Comparison of ENCODE assay signal across 22 cellular contexts in genomic region chr15:93617443-93617842, GRCh38.
DNase-seq lines count a peak whose midpoint lies in the region; ATAC-seq and TF ChIP-seq lines count a peak whose summit lies in the region.
"Had no signal": no experiment of that assay in that cellular context is flagged by ENCODE, and none has a peak within 500 bp of the region (broad histone marks: within the 10 kb centered on the region; RNA-seq: fewer than 3 reads in every experiment).

No MANE protein-coding gene starts in this region.

- H2BK15ac ChIP-seq in H9 (ENCODE audit: low read depth, low read length): no peak overlapping the region

- H4K20me1 ChIP-seq in H9 (ENCODE audit: control insufficient read depth, insufficient read depth, insufficient read length): no peaks in the 10 kb centered on the region

- TF ChIP-seq CTCF in H9 (conservative IDR thresholded peaks at IDR 0.05) (no peak), WTC11 (IDR thresholded peaks at IDR 0.05) (no peak)

- H3K23me2 ChIP-seq in H9 (ENCODE audit: insufficient read length, low read depth, low read length, poor library complexity, severe bottlenecking): no peaks in the 10 kb centered on the region

- no peaks in the 10 kb centered on the region for H3K79me2 ChIP-seq in H9 (ENCODE audit: insufficient read depth, low read length)

- no peak overlapping the region for H2AFZ ChIP-seq in H9 (ENCODE audit: low read length)

- no peak overlapping the region for H2AK5ac ChIP-seq in H9 (ENCODE audit: insufficient read length, low read length)

- no peak overlapping the region for H3K27ac ChIP-seq in H9 (ENCODE audit: insufficient read length, low read depth, low read length)
- H3K27ac ChIP-seq: dorsolateral prefrontal cortex, heart left ventricle, suprapubic skin had no signal

- DNase-seq in NCI-H82 (lab: John Stamatoyannopoulos, UW) (peak; percentile 48), NCI-H82 treated with DMSO at 0.1 percent for 48 hours (lab: John Stamatoyannopoulos, UW; ENCODE audit: unreplicated experiment) (no peak), H9 (peak; percentile 28), WTC11 (ENCODE audit: low spot score) (peak; percentile 14), left kidney (ENCODE audit: low read depth, low spot score) (peak; percentile 50), GM19238 (ENCODE audit: insufficient read length, low spot score) (no peak)
- no peak for DNase-seq in activated CD4-positive, alpha-beta memory T cell treated with anti-CD3 and anti-CD28 coated beads, Interleukin-2, amount 10 ng/mL, durations not matched to agents 7 days and 5 days
- DNase-seq: activated B cell treated with CpG ODN at 0.5 μM for 24 hours; activated CD4-positive, alpha-beta memory T cell treated with anti-CD3 and anti-CD28 coated beads for 36 hours; activated effector memory CD4-positive, alpha-beta T cell treated with anti-CD3 and anti-CD28 coated beads, Interleukin-2, amount 50 U/mL, for 16 hours; activated naive CD8-positive, alpha-beta T cell treated with anti-CD3 and anti-CD28 coated beads, Interleukin-2, amount 10 ng/mL, durations not matched to agents 7 days and 5 days; dorsolateral prefrontal cortex; naive B cell; NCI-H1105 treated with DMSO at 0.1 percent for 48 hours; NCI-H2107 had no signal

- H3K9ac ChIP-seq in H9 (ENCODE audit: extremely low read depth, insufficient read length, low read length): no peak overlapping the region

- H3K56ac ChIP-seq in H9 (ENCODE audit: insufficient read length, low read depth, low read length): no peak overlapping the region

- no peak overlapping the region for H2BK20ac ChIP-seq in H9 (ENCODE audit: low read depth, low read length, poor library complexity, severe bottlenecking)

- no peak overlapping the region for H2BK12ac ChIP-seq in H9 (ENCODE audit: insufficient read length, low read depth, low read length)

- POLR2A ChIA-PET in WTC11 (lab: Charles Lee): interaction anchor here (0.5 kb wide), 1 partner anchor 16 kb away, joined by 4 read pairs; no protein-coding TSS in a partner anchor
- POLR2A ChIA-PET in activated CD4-positive, alpha-beta memory T cell treated with anti-CD3 and anti-CD28 coated beads, Interleukin-2, amount 10 ng/mL, durations not matched to agents 7 days and 5 days (lab: Charles Lee): no interaction called here

- no peak overlapping the region for H4K91ac ChIP-seq in H9 (ENCODE audit: insufficient read length, low read depth, low read length)

- H3K9me3 ChIP-seq in H9 (ENCODE audit: control insufficient read depth, low read depth, low read length): no peaks in the 10 kb centered on the region
- H3K9me3 ChIP-seq: heart left ventricle, suprapubic skin had no signal

- H2BK120ac ChIP-seq in H9 (ENCODE audit: low read depth, low read length, poor library complexity, severe bottlenecking): no peak overlapping the region

- H3K27ac Mint-ChIP-seq in H9 (peak overlapping the region in 1 of 3 experiments; percentile 4; a peak in 2 of 7 replicates), WTC11 (no peak overlapping the region)
- no peak overlapping the region for H3K27ac Mint-ChIP-seq in activated CD4-positive, alpha-beta memory T cell treated with anti-CD3 and anti-CD28 coated beads, Interleukin-2, amount 10 ng/mL, durations not matched to agents 7 days and 5 days
- H3K27ac Mint-ChIP-seq: activated B cell treated with CpG ODN at 0.5 μM for 24 hours; activated CD4-positive, alpha-beta memory T cell treated with anti-CD3 and anti-CD28 coated beads for 36 hours; activated naive CD8-positive, alpha-beta T cell treated with anti-CD3 and anti-CD28 coated beads, Interleukin-2, amount 10 ng/mL, durations not matched to agents 7 days and 5 days; B cell; naive B cell; T-helper 2 cell treated with Interferon-gamma antibody and Interleukin-4, amounts not matched to agents 5 μg/mL and 100 μg/mL, for 36 hours had no signal

- H4K8ac ChIP-seq in H9 (replicated peaks; ENCODE audit: insufficient read length, low read depth, low read length): peak overlapping the region; percentile 98

- H3K4me1 ChIP-seq in H9 (ENCODE audit: insufficient read depth, low read length): no peaks in the 10 kb centered on the region
- H3K4me1 ChIP-seq: suprapubic skin had no signal

- H3T11ph ChIP-seq in H9 (ENCODE audit: low read length): no peak overlapping the region

- H3K4me2 ChIP-seq in H9 (ENCODE audit: insufficient read depth, insufficient read length, low read length): no peak overlapping the region
- H3K4me2 ChIP-seq: smooth muscle cell had no signal

- H3K79me1 ChIP-seq in H9 (ENCODE audit: insufficient read depth, low read depth, low read length, poor library complexity, severe bottlenecking): no peaks in the 10 kb centered on the region

- H3K23ac ChIP-seq in H9 (ENCODE audit: insufficient read length, low read depth, low read length): no peak overlapping the region

- no peak overlapping the region for H2BK5ac ChIP-seq in H9 (ENCODE audit: insufficient read length, low read length)

- H3K27me3 Mint-ChIP-seq in H9 (ENCODE audit: low read depth) (no peaks in the 10 kb centered on the region), WTC11 (ENCODE audit: low read depth) (no peaks in the 10 kb centered on the region)
- H3K27me3 Mint-ChIP-seq in activated CD4-positive, alpha-beta memory T cell treated with anti-CD3 and anti-CD28 coated beads, Interleukin-2, amount 10 ng/mL, durations not matched to agents 7 days and 5 days: peaks cover 3% of the 10 kb centered on the region
- H3K27me3 Mint-ChIP-seq: activated B cell treated with CpG ODN at 0.5 μM for 24 hours, B cell had no signal

- no peak overlapping the region for H4K5ac ChIP-seq in H9 (ENCODE audit: insufficient read length, low read depth, low read length)

- H3K9me3 Mint-ChIP-seq in H9: peaks cover 0 to 4% of the 10 kb centered on the region in 2 experiments; a peak in 1 of 5 replicates
- H3K9me3 Mint-ChIP-seq in WTC11: peaks cover 5% of the 10 kb centered on the region; the same call in 1 of the 2 replicates
- no peaks in the 10 kb centered on the region for H3K9me3 Mint-ChIP-seq in activated CD4-positive, alpha-beta memory T cell treated with anti-CD3 and anti-CD28 coated beads, Interleukin-2, amount 10 ng/mL, durations not matched to agents 7 days and 5 days
- H3K9me3 Mint-ChIP-seq: activated B cell treated with CpG ODN at 0.5 μM for 24 hours; activated CD4-positive, alpha-beta memory T cell treated with anti-CD3 and anti-CD28 coated beads for 36 hours; activated naive CD8-positive, alpha-beta T cell treated with anti-CD3 and anti-CD28 coated beads, Interleukin-2, amount 10 ng/mL, durations not matched to agents 7 days and 5 days; T-helper 2 cell treated with Interferon-gamma antibody and Interleukin-4, amounts not matched to agents 5 μg/mL and 100 μg/mL, for 36 hours had no signal

- no peak overlapping the region for H3K4ac ChIP-seq in H9 (ENCODE audit: low read depth, low read length)

- H3K14ac ChIP-seq in H9 (ENCODE audit: insufficient read depth, low read length): no peak overlapping the region; the same call in 1 of the 2 replicates

- H3K4me1 Mint-ChIP-seq in H9: peaks cover 10 to 16% of the 10 kb centered on the region in 2 experiments
- H3K4me1 Mint-ChIP-seq in WTC11: peaks cover 9% of the 10 kb centered on the region
- H3K4me1 Mint-ChIP-seq in activated CD4-positive, alpha-beta memory T cell treated with anti-CD3 and anti-CD28 coated beads, Interleukin-2, amount 10 ng/mL, durations not matched to agents 7 days and 5 days: no peaks in the 10 kb centered on the region
- H3K4me1 Mint-ChIP-seq: activated B cell treated with CpG ODN at 0.5 μM for 24 hours; activated naive CD8-positive, alpha-beta T cell treated with anti-CD3 and anti-CD28 coated beads, Interleukin-2, amount 10 ng/mL, durations not matched to agents 7 days and 5 days; B cell; naive B cell had no signal

- no peak overlapping the region for H3K18ac ChIP-seq in H9 (ENCODE audit: insufficient read length, low read depth, low read length)

- CTCF ChIA-PET in WTC11 (lab: Charles Lee): no interaction called here
- CTCF ChIA-PET in activated CD4-positive, alpha-beta memory T cell treated with anti-CD3 and anti-CD28 coated beads, Interleukin-2, amount 10 ng/mL, durations not matched to agents 7 days and 5 days (lab: Charles Lee): no interaction called here

- ATAC-seq in WTC11 (peak; percentile 30; the same call in 1 of the 2 replicates), HG03520 (IDR thresholded peaks at IDR 0.05; ENCODE audit: unreplicated experiment) (no peak)
- ATAC-seq: left lobe of liver had no signal

- H3K4me3 Mint-ChIP-seq in H9 (no peak overlapping the region), WTC11 (no peak overlapping the region)
- H3K4me3 Mint-ChIP-seq in activated CD4-positive, alpha-beta memory T cell treated with anti-CD3 and anti-CD28 coated beads, Interleukin-2, amount 10 ng/mL, durations not matched to agents 7 days and 5 days: no peak overlapping the region
- H3K4me3 Mint-ChIP-seq: activated B cell treated with CpG ODN at 0.5 μM for 24 hours; activated CD4-positive, alpha-beta memory T cell treated with anti-CD3 and anti-CD28 coated beads for 36 hours; activated naive CD8-positive, alpha-beta T cell treated with anti-CD3 and anti-CD28 coated beads, Interleukin-2, amount 10 ng/mL, durations not matched to agents 7 days and 5 days; B cell; naive B cell; T-helper 2 cell treated with Interferon-gamma antibody and Interleukin-4, amounts not matched to agents 5 μg/mL and 100 μg/mL, for 36 hours had no signal

- H3K36me3 Mint-ChIP-seq in H9 (ENCODE audit: insufficient read depth in 1 of 3, low read depth in 3 of 3): no peaks in the 10 kb centered on the region
- no peaks in the 10 kb centered on the region for H3K36me3 Mint-ChIP-seq in WTC11
- no peaks in the 10 kb centered on the region for H3K36me3 Mint-ChIP-seq in activated CD4-positive, alpha-beta memory T cell treated with anti-CD3 and anti-CD28 coated beads, Interleukin-2, amount 10 ng/mL, durations not matched to agents 7 days and 5 days (ENCODE audit: low read depth)
- H3K36me3 Mint-ChIP-seq: activated CD4-positive, alpha-beta memory T cell treated with anti-CD3 and anti-CD28 coated beads for 36 hours; activated naive CD8-positive, alpha-beta T cell treated with anti-CD3 and anti-CD28 coated beads, Interleukin-2, amount 10 ng/mL, durations not matched to agents 7 days and 5 days; naive B cell had no signal

- no peaks in the 10 kb centered on the region for H3K27me3 ChIP-seq in H9 (ENCODE audit: insufficient read depth, low read length)
- H3K27me3 ChIP-seq: suprapubic skin had no signal

TF ChIP-seq in WTC11, 78 proteins besides CTCF, POLR2A, EP300 and RAD21 (continues in another document):
- TF ChIP-seq NR3C1 (CRISPR knock-in tag; conservative IDR thresholded peaks at IDR 0.05; ENCODE audit: low read depth) (no peak), GABPB1 (CRISPR knock-in tag; IDR thresholded peaks at IDR 0.05) (no peak), SP1 (CRISPR knock-in tag; conservative IDR thresholded peaks at IDR 0.05) (no peak), GRHL2 (CRISPR knock-in tag; IDR thresholded peaks at IDR 0.05; ENCODE audit: insufficient replicate concordance, severe bottlenecking) (no peak), ZNF671 (CRISPR knock-in tag; IDR thresholded peaks at IDR 0.05) (no peak), SOX15 (CRISPR knock-in tag; IDR thresholded peaks at IDR 0.05) (no peak)

Comparison
In these comparisons a context has a peak if more than half of its experiments do, and no peak if none do; other contexts are left out.
1. DNase-seq: peak in NCI-H82 (single experiment), H9 (single experiment), WTC11 (single experiment) and left kidney (single experiment); none in NCI-H82 treated with DMSO at 0.1 percent for 48 hours (single experiment), GM19238 (single experiment) and activated CD4-positive, alpha-beta memory T cell treated with anti-CD3 and anti-CD28 coated beads, Interleukin-2, amount 10 ng/mL, durations not matched to agents 7 days and 5 days (single experiment).